18 cellular contexts compared by ENCODE assay signal in the genomic region with DNA sequence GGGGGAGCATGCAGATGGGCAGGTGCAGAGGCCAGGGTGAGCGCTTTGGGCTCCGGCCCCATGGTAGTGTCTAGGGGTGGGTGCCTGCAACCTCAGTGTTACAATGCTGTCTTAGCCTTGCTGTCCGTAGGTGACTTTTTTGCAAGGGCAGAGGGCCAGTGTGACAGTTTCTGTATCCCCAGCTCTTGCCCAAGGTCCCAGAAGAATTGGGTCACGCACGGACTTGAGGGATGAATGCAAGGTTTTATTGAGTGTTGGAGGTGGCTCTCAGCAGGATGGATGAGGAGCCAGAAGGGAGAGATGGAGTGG.
DNase-seq lines count a peak whose midpoint lies in the region; ATAC-seq and TF ChIP-seq lines count a peak whose summit lies in the region.
"Had no signal": no experiment of that assay in that cellular context is flagged by ENCODE, and none has a peak within 500 bp of the region (broad histone marks: within the 10 kb centered on the region; RNA-seq: fewer than 3 reads in every experiment).

No MANE protein-coding gene starts in this region.

- no peak overlapping the region for H2BK5ac ChIP-seq in neuronal stem cell (ENCODE audit: low read length)

- H3K27me3 ChIP-seq in esophagus muscularis mucosa (no peaks in the 10 kb centered on the region), neuronal stem cell (ENCODE audit: control insufficient read depth in 3 of 3, insufficient read depth in 3 of 3, low read depth in 1 of 3, low read length in 3 of 3) (no peaks in the 10 kb centered on the region), neural progenitor cell (no peaks in the 10 kb centered on the region)
- H3K27me3 ChIP-seq: BLaER1 had no signal

- TF ChIP-seq POLR2A in esophagus muscularis mucosa (IDR thresholded peaks at IDR 0.05; ENCODE audit: low read depth) = no peak

- no peak overlapping the region for H2AFZ ChIP-seq in neuronal stem cell (ENCODE audit: low read length)
- H2AFZ ChIP-seq in neural progenitor cell (replicated peaks) = no peak overlapping the region

- H4K8ac ChIP-seq in neuronal stem cell (ENCODE audit: low read depth, low read length) = no peak overlapping the region

- TF ChIP-seq EP300 in esophagus muscularis mucosa (IDR thresholded peaks at IDR 0.05) = no peak

- peaks cover 3% of the 10 kb centered on the region for H3K9me3 Mint-ChIP-seq in neural progenitor cell
- H3K9me3 Mint-ChIP-seq in T-helper 2 cell treated with Interferon-gamma antibody and Interleukin-4, amounts not matched to agents 5 μg/mL and 100 μg/mL, for 36 hours = no peaks in the 10 kb centered on the region
- H3K9me3 Mint-ChIP-seq: CD8-positive, alpha-beta T cell had no signal

- H3K79me1 ChIP-seq in neuronal stem cell (ENCODE audit: low read depth, low read length) = no peaks in the 10 kb centered on the region

- H3K9me3 ChIP-seq in esophagus muscularis mucosa (no peaks in the 10 kb centered on the region), neuronal stem cell (replicated peaks in 1 of 2; ENCODE audit: control insufficient read depth in 2 of 2, insufficient read depth in 1 of 2, low read depth in 1 of 2, low read length in 2 of 2) (no peaks in the 10 kb centered on the region), neural progenitor cell (ENCODE audit: low read depth) (no peaks in the 10 kb centered on the region)
- H3K9me3 ChIP-seq: BLaER1, HAP-1 had no signal

- no peaks in the 10 kb centered on the region for H3F3A ChIP-seq in neural progenitor cell (ENCODE audit: low read depth)

- no peaks in the 10 kb centered on the region for H3K36me3 Mint-ChIP-seq in neural progenitor cell
- H3K36me3 Mint-ChIP-seq in T-helper 2 cell treated with Interferon-gamma antibody and Interleukin-4, amounts not matched to agents 5 μg/mL and 100 μg/mL, for 36 hours (ENCODE audit: low read depth) = no peaks in the 10 kb centered on the region
- H3K36me3 Mint-ChIP-seq: CD8-positive, alpha-beta T cell had no signal

- H3K4me1 Mint-ChIP-seq in neural progenitor cell = no peaks in the 10 kb centered on the region
- H3K4me1 Mint-ChIP-seq in T-helper 2 cell treated with Interferon-gamma antibody and Interleukin-4, amounts not matched to agents 5 μg/mL and 100 μg/mL, for 36 hours (ENCODE audit: low read depth) = no peaks in the 10 kb centered on the region

- no peak overlapping the region for H3K23ac ChIP-seq in neuronal stem cell (ENCODE audit: low read depth, low read length, poor library complexity)

- H3K4me3 ChIP-seq in esophagus muscularis mucosa = no peak overlapping the region
- H3K4me3 ChIP-seq in neuronal stem cell (ENCODE audit: low read length in 2 of 2) = no peak overlapping the region
- H3K4me3 ChIP-seq in neural progenitor cell = no peak overlapping the region
- H3K4me3 ChIP-seq: BLaER1, HAP-1 had no signal

- H4K20me1 ChIP-seq in neural progenitor cell (ENCODE audit: low read depth) = no peaks in the 10 kb centered on the region
- H4K20me1 ChIP-seq: BLaER1 had no signal

- 92% methylated on average over 2 of the region's 5 CpGs for WGBS in esophagus muscularis mucosa
- no CpG with 5 or more reads among the region's 5 CpGs for WGBS in neuronal stem cell (ENCODE audit: extremely low coverage in 2 of 2, insufficient read length in 2 of 2, insufficient replicate concordance in 1 of 2), 2 donors

- no peaks in the 10 kb centered on the region for H3K79me2 ChIP-seq in neural progenitor cell (ENCODE audit: low read depth)

- H3K9ac ChIP-seq in neuronal stem cell (ENCODE audit: low read depth, low read length, poor library complexity) = no peak overlapping the region
- H3K9ac ChIP-seq in neural progenitor cell = no peak overlapping the region
- H3K9ac ChIP-seq: BLaER1 had no signal

- no peak overlapping the region for H2BK120ac ChIP-seq in neuronal stem cell (ENCODE audit: low read depth, low read length)

- no peaks in the 10 kb centered on the region for H3K36me3 ChIP-seq in esophagus muscularis mucosa
- H3K36me3 ChIP-seq in neuronal stem cell (replicated peaks in 1 of 2; ENCODE audit: control insufficient read depth in 2 of 2, insufficient read depth in 2 of 2, low read length in 2 of 2) = no peaks in the 10 kb centered on the region
- no peaks in the 10 kb centered on the region for H3K36me3 ChIP-seq in neural progenitor cell
- H3K36me3 ChIP-seq: BLaER1, HAP-1 had no signal

- ATAC-seq in HG02798 (IDR thresholded peaks at IDR 0.05; ENCODE audit: poor library complexity, unreplicated experiment) = no peak
- ATAC-seq: CD8-positive, alpha-beta T cell had no signal

- DNase-seq in esophagus muscularis mucosa (ENCODE audit: extremely low spot score) (peak; percentile 74), neuronal stem cell (ENCODE audit: low spot score) (no peak), NCI-H2196 (lab: John Stamatoyannopoulos, UW; ENCODE audit: unreplicated experiment) (no peak), neural progenitor cell (ENCODE audit: low spot score) (no peak)
- no peak for DNase-seq in T-helper 2 cell treated with Interferon-gamma antibody and Interleukin-4, amounts not matched to agents 5 μg/mL and 100 μg/mL, for 36 hours (ENCODE audit: low spot score)
- DNase-seq: 8988T; Calu3; CD8-positive, alpha-beta T cell; DMS79 treated with DMSO at 0.1 percent for 48 hours; GF-D8; GOT3; IMR-90 had no signal

- H3K27ac Mint-ChIP-seq in neural progenitor cell = no peak overlapping the region
- no peak overlapping the region for H3K27ac Mint-ChIP-seq in T-helper 2 cell treated with Interferon-gamma antibody and Interleukin-4, amounts not matched to agents 5 μg/mL and 100 μg/mL, for 36 hours
- H3K27ac Mint-ChIP-seq: CD8-positive, alpha-beta T cell had no signal

- H3K27ac ChIP-seq in C4-2B = peak overlapping the region; percentile 15
- peak overlapping the region; percentile 70 for H3K27ac ChIP-seq in VCaP
- H3K27ac ChIP-seq in esophagus muscularis mucosa (replicated peaks in 1 of 4) = no peak overlapping the region
- H3K27ac ChIP-seq in neuronal stem cell (replicated peaks; ENCODE audit: low read length) = no peak overlapping the region
- H3K27ac ChIP-seq in neural progenitor cell = no peak overlapping the region
- H3K27ac ChIP-seq: BLaER1, HL-60 had no signal

- TF ChIP-seq CTCF in C4-2B (conservative IDR thresholded peaks at IDR 0.05) (no peak), VCaP (conservative IDR thresholded peaks at IDR 0.05) (no peak), esophagus muscularis mucosa (IDR thresholded peaks at IDR 0.05) (no peak), neural progenitor cell (IDR thresholded peaks at IDR 0.05) (no peak)

- no peak overlapping the region for H3K4ac ChIP-seq in neuronal stem cell (ENCODE audit: low read length)

- no peak overlapping the region for H2AK5ac ChIP-seq in neuronal stem cell (ENCODE audit: low read depth, low read length)

- no peak overlapping the region for H3K4me3 Mint-ChIP-seq in neural progenitor cell
- no peak overlapping the region for H3K4me3 Mint-ChIP-seq in T-helper 2 cell treated with Interferon-gamma antibody and Interleukin-4, amounts not matched to agents 5 μg/mL and 100 μg/mL, for 36 hours
- H3K4me3 Mint-ChIP-seq: CD8-positive, alpha-beta T cell had no signal

- H3K18ac ChIP-seq in neuronal stem cell (ENCODE audit: low read length) = peak overlapping the region; percentile 31

- no peak overlapping the region for H3K4me2 ChIP-seq in neuronal stem cell (ENCODE audit: insufficient read depth, low read length, poor library complexity, severe bottlenecking)
- H3K4me2 ChIP-seq in neural progenitor cell = no peak overlapping the region
- H3K4me2 ChIP-seq: BLaER1 had no signal

- H2BK15ac ChIP-seq in neuronal stem cell (ENCODE audit: low read length) = no peak overlapping the region

- H3K27me3 Mint-ChIP-seq in neural progenitor cell (ENCODE audit: insufficient read depth, low read depth) = no peaks in the 10 kb centered on the region
- no peaks in the 10 kb centered on the region for H3K27me3 Mint-ChIP-seq in T-helper 2 cell treated with Interferon-gamma antibody and Interleukin-4, amounts not matched to agents 5 μg/mL and 100 μg/mL, for 36 hours (ENCODE audit: low read depth)

- H3K14ac ChIP-seq in neuronal stem cell (ENCODE audit: low read length) = no peak overlapping the region

- H3K4me1 ChIP-seq in esophagus muscularis mucosa (no peaks in the 10 kb centered on the region), neuronal stem cell (ENCODE audit: control insufficient read depth in 2 of 2, insufficient read depth in 1 of 2, low read depth in 1 of 2, low read length in 2 of 2) (no peaks in the 10 kb centered on the region), neural progenitor cell (no peaks in the 10 kb centered on the region)
- H3K4me1 ChIP-seq: BLaER1, HAP-1 had no signal

- no peak overlapping the region for H4K91ac ChIP-seq in neuronal stem cell (ENCODE audit: low read depth, low read length, poor library complexity)

- intact Hi-C loops in esophagus muscularis mucosa (cut with DNase I) = no loop called here

- no peak overlapping the region for H2BK12ac ChIP-seq in neuronal stem cell (ENCODE audit: low read length)

Comparison
In these comparisons a context has a peak if more than half of its experiments do, and no peak if none do; other contexts are left out.
1. H3K27ac ChIP-seq: peak in C4-2B (single experiment) and VCaP (single experiment); none in esophagus muscularis mucosa (0 of 4), neuronal stem cell (single experiment) and neural progenitor cell (single experiment).